Comparison of ENCODE assay signal across 12 cellular contexts in genomic region chr7:137874390-137874789, GRCh38. TPM values are rescaled to one million over a fixed set of nuclear protein-coding genes. Genes with fewer than 3 reads are reported as not detected.
DNase-seq lines count a peak whose midpoint lies in the region; ATAC-seq, FAIRE-seq and TF ChIP-seq lines count a peak whose summit lies in the region.
"Had no signal": no experiment of that assay in that cellular context is flagged by ENCODE, and none has a peak within 500 bp of the region (broad histone marks: within the 10 kb centered on the region; RNA-seq: fewer than 3 reads in every experiment).

No MANE protein-coding gene starts in this region.

- FAIRE-seq in frontal cortex (lab: Jason Lieb, UNC): no peak
- FAIRE-seq: GM18507 had no signal

- H3K4me3 ChIP-seq in heart right ventricle: no peak overlapping the region
- H3K4me3 ChIP-seq in thoracic aorta: no peak overlapping the region
- H3K4me3 ChIP-seq: left lung had no signal

- H3K36me3 ChIP-seq in heart right ventricle (peaks cover 0 to 58% (median 3%) of the 10 kb centered on the region in 9 donors), thoracic aorta (peaks cover 17% of the 10 kb centered on the region)

- ATAC-seq in heart right ventricle: peak in 5 of 8 donors; percentile 2 to 51 (median 31)
- no peak for ATAC-seq in thoracic aorta (ENCODE audit: insufficient number of reproducible peaks, low FRiP score, low read depth)
- ATAC-seq in GM21423 (IDR thresholded peaks at IDR 0.05; ENCODE audit: unreplicated experiment): no peak
- ATAC-seq: left lung had no signal

- H3K4me1 ChIP-seq in heart right ventricle (peaks cover 0 to 65% (median 39%) of the 10 kb centered on the region in 9 donors), thoracic aorta (ENCODE audit: control insufficient read depth in 1 of 2, low read depth in 2 of 2) (peaks cover 26 to 56% of the 10 kb centered on the region in 2 donors)

- no peak for DNase-seq in heart right ventricle
- no peak for DNase-seq in cardiac septum (ENCODE audit: low spot score)
- peak; percentile 64 for DNase-seq in astrocyte of the hippocampus (ENCODE audit: low read depth, low spot score)
- DNase-seq in iris pigment epithelial cell (ENCODE audit: low read depth): peak; percentile 95
- no peak for DNase-seq in thoracic aorta (ENCODE audit: low spot score)
- DNase-seq in NAMALWA (ENCODE audit: low spot score): no peak
- no peak for DNase-seq in frontal cortex (ENCODE audit: low spot score in 2 of 2)
- DNase-seq: CD4-positive, alpha-beta memory T cell; left lung had no signal

- no peak for TF ChIP-seq CTCF in heart right ventricle (IDR thresholded peaks at IDR 0.05)
- TF ChIP-seq CTCF in thoracic aorta (IDR thresholded peaks at IDR 0.05): no peak

- intact Hi-C loops in heart right ventricle (cut with DNase I): no loop called here
- intact Hi-C loops in cardiac septum (cut with DNase I): loop anchor here (10.0 kb wide), 1 partner anchor 190 kb away; no protein-coding TSS in a partner anchor

- no peaks in the 10 kb centered on the region for H3K27me3 ChIP-seq in heart right ventricle
- no peaks in the 10 kb centered on the region for H3K27me3 ChIP-seq in thoracic aorta (replicated peaks; ENCODE audit: insufficient read depth)
- H3K27me3 ChIP-seq: left lung had no signal

- WGBS in heart right ventricle, 2 donors: 27 to 39% methylated on average over 4 of the region's 4 CpGs

- H3K27ac ChIP-seq in heart right ventricle (peak overlapping the region in 9 of 10 donors; percentile 3 to 82 (median 37)), thoracic aorta (peak overlapping the region; percentile 6 to 50)
- H3K27ac ChIP-seq: left lung, VCaP had no signal

- peaks cover 0 to 6% (median 0%) of the 10 kb centered on the region in 11 donors for H3K9me3 ChIP-seq in heart right ventricle
- no peaks in the 10 kb centered on the region for H3K9me3 ChIP-seq in thoracic aorta
- H3K9me3 ChIP-seq: left lung had no signal

RNA-seq across cellular contexts. Expression of gene DGKI, which starts 27.6 kb away (rescaled TPM):
- total RNA-seq in heart right ventricle (1 to 10 TPM in 8 of 10 donors, under 1 TPM in 2; 0.62 to 2.6 (median 1.2) TPM), cardiac septum (7.5 TPM), thoracic aorta (10 to 100 TPM; 10.3 to 22.3 TPM), frontal cortex (98.6 TPM)
- under 1 TPM; 0.16 to 0.22 TPM for polyA plus RNA-seq in heart right ventricle
- polyA plus RNA-seq: CD4-positive, alpha-beta memory T cell had no signal

Comparison
In these comparisons a context has a peak if more than half of its experiments do, and no peak if none do; other contexts are left out.
1. ATAC-seq: peak in heart right ventricle (5 of 8); none in thoracic aorta (single experiment) and GM21423 (single experiment).
2. DNase-seq: peak in astrocyte of the hippocampus (single experiment) and iris pigment epithelial cell (single experiment); none in heart right ventricle (0 of 2), cardiac septum (single experiment), thoracic aorta (single experiment), NAMALWA (single experiment) and frontal cortex (0 of 2).